ENCODE assay signal across 9 cellular contexts in genomic region chr10:110569120-110569519, GRCh38. TPM values are rescaled to one million over a fixed set of nuclear protein-coding genes. Genes with fewer than 3 reads are reported as not detected.
DNase-seq lines count a peak whose midpoint lies in the region; ATAC-seq lines count a peak whose summit lies in the region.
"Had no signal": no experiment of that assay in that cellular context is flagged by ENCODE, and none has a peak within 500 bp of the region (broad histone marks: within the 10 kb centered on the region; RNA-seq: fewer than 3 reads in every experiment).

No MANE protein-coding gene starts in this region.

- H3K9me3 Mint-ChIP-seq in stimulated activated naive CD8-positive, alpha-beta T cell treated with anti-CD3 and anti-CD28 coated beads, Interleukin-15, Interleukin-2, amounts not matched to agents 100 ng/mL and 50 ng/mL, for 24 hours, result no peaks in the 10 kb centered on the region
- H3K9me3 Mint-ChIP-seq in activated T-helper 17 cell treated with anti-CD3 and anti-CD28 coated beads, Interleukin-2, amount 50 U/mL, for 72 hours, result no peaks in the 10 kb centered on the region
- no peaks in the 10 kb centered on the region for H3K9me3 Mint-ChIP-seq in immature natural killer cell

- ATAC-seq in stimulated activated naive CD8-positive, alpha-beta T cell treated with anti-CD3 and anti-CD28 coated beads, Interleukin-15, Interleukin-2, amounts not matched to agents 100 U/mL and 50 U/mL, for 24 hours, result no peak
- ATAC-seq in activated T-helper 17 cell treated with anti-CD3 and anti-CD28 coated beads, Interleukin-2, amount 50 U/mL, for 72 hours (replicated peaks), result no peak
- no peak for ATAC-seq in HG03095 (IDR thresholded peaks at IDR 0.05; ENCODE audit: unreplicated experiment)
- no peak for ATAC-seq in HG03521 (IDR thresholded peaks at IDR 0.05; ENCODE audit: unreplicated experiment)

- H3K4me3 Mint-ChIP-seq in stimulated activated naive CD8-positive, alpha-beta T cell treated with anti-CD3 and anti-CD28 coated beads, Interleukin-15, Interleukin-2, amounts not matched to agents 100 ng/mL and 50 ng/mL, for 24 hours, result peak overlapping the region; percentile 96
- peak overlapping the region; percentile 95 for H3K4me3 Mint-ChIP-seq in activated T-helper 17 cell treated with anti-CD3 and anti-CD28 coated beads, Interleukin-2, amount 50 U/mL, for 72 hours
- peak overlapping the region; percentile 75 to 99 (median 94) for H3K4me3 Mint-ChIP-seq in immature natural killer cell

- peaks cover 2% of the 10 kb centered on the region for H3K27me3 Mint-ChIP-seq in stimulated activated naive CD8-positive, alpha-beta T cell treated with anti-CD3 and anti-CD28 coated beads, Interleukin-15, Interleukin-2, amounts not matched to agents 100 ng/mL and 50 ng/mL, for 24 hours
- peaks cover 5% of the 10 kb centered on the region for H3K27me3 Mint-ChIP-seq in activated T-helper 17 cell treated with anti-CD3 and anti-CD28 coated beads, Interleukin-2, amount 50 U/mL, for 72 hours
- H3K27me3 Mint-ChIP-seq in immature natural killer cell (ENCODE audit: low read depth in 3 of 3), result peaks cover 7 to 16% (median 10%) of the 10 kb centered on the region in 3 donors

- no peak overlapping the region for H3K27ac Mint-ChIP-seq in stimulated activated naive CD8-positive, alpha-beta T cell treated with anti-CD3 and anti-CD28 coated beads, Interleukin-15, Interleukin-2, amounts not matched to agents 100 ng/mL and 50 ng/mL, for 24 hours
- H3K27ac Mint-ChIP-seq in activated T-helper 17 cell treated with anti-CD3 and anti-CD28 coated beads, Interleukin-2, amount 50 U/mL, for 72 hours, result peak overlapping the region; percentile 85
- H3K27ac Mint-ChIP-seq in immature natural killer cell, result peak overlapping the region in 5 of 6 donors; percentile 65 to 95 (median 84)

- H3K4me1 Mint-ChIP-seq in stimulated activated naive CD8-positive, alpha-beta T cell treated with anti-CD3 and anti-CD28 coated beads, Interleukin-15, Interleukin-2, amounts not matched to agents 100 ng/mL and 50 ng/mL, for 24 hours (ENCODE audit: low read depth), result peaks cover 55% of the 10 kb centered on the region
- peaks cover 32% of the 10 kb centered on the region for H3K4me1 Mint-ChIP-seq in activated T-helper 17 cell treated with anti-CD3 and anti-CD28 coated beads, Interleukin-2, amount 50 U/mL, for 72 hours
- H3K4me1 Mint-ChIP-seq in immature natural killer cell, result peaks cover 43 to 60% of the 10 kb centered on the region in 2 donors

- H3K36me3 Mint-ChIP-seq in stimulated activated naive CD8-positive, alpha-beta T cell treated with anti-CD3 and anti-CD28 coated beads, Interleukin-15, Interleukin-2, amounts not matched to agents 100 ng/mL and 50 ng/mL, for 24 hours (ENCODE audit: low read depth), result peaks cover 30% of the 10 kb centered on the region
- H3K36me3 Mint-ChIP-seq in activated T-helper 17 cell treated with anti-CD3 and anti-CD28 coated beads, Interleukin-2, amount 50 U/mL, for 72 hours (ENCODE audit: low read depth), result peaks cover 58% of the 10 kb centered on the region
- no peaks in the 10 kb centered on the region for H3K36me3 Mint-ChIP-seq in immature natural killer cell

- DNase-seq in stimulated activated naive CD8-positive, alpha-beta T cell treated with anti-CD3 and anti-CD28 coated beads, Interleukin-15, Interleukin-2, amounts not matched to agents 100 U/mL and 50 U/mL, for 24 hours, result no peak
- DNase-seq in immature natural killer cell, result no peak
- DNase-seq in NCI-H2029 (lab: John Stamatoyannopoulos, UW), result no peak
- DNase-seq in NCI-H1417 (lab: John Stamatoyannopoulos, UW), result no peak
- DNase-seq: DMS 273 treated with DMSO at 0.1 percent for 48 hours had no signal

RNA-seq across cellular contexts. Expression of gene SMC3, which starts 1.6 kb away (rescaled TPM):
- 10 to 100 TPM; 74.0 to 77.3 TPM for total RNA-seq in activated T-helper 17 cell treated with anti-CD3 and anti-CD28 coated beads, Interleukin-2, amount 50 U/mL, for 72 hours
- polyA plus RNA-seq in immature natural killer cell, result 10 to 100 TPM; 32.3 to 92.1 (median 43.8) TPM
